Comparison of ENCODE assay signal across 8 cellular contexts in the genomic region with DNA sequence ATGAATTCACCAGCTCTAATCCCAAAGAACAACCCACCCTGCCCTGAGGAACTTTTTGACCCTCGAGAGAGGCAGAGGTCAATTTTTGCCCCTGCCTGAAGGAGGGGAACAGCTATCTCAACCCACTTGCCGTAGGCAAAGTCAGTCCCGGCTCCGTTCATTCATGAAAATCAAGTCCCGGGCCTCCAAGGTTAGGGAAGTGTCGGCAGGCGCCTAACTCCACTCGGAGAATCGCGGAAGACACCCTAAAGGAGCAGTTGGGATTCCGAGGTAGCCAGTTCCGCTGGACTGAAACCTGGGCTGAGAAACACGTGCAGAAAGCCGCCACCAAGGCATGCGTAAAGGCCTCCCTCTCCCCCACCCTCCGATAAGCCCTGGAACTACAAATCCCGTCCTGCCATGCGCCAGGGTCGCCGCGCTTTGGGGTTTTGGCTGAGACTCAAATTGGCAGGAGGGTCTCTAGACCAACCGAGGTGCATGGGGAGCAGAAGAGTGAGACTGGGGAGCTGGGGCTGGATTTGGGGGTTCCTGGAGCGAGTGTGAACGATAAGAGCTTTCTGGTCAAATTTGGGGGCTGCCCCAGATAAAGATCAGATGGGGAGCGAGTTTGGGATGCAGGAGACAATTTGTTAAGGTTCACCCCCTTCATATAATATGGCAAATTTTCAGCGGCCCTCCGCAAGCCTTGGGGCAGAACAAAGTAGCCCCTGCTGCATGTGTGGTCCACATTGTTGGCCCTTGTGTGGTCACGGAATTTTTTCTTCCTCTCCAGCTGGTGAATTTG. TPM values are rescaled to one million over a fixed set of nuclear protein-coding genes. Genes with fewer than 3 reads are reported as not detected.
DNase-seq lines count a peak whose midpoint lies in the region; ATAC-seq and TF ChIP-seq lines count a peak whose summit lies in the region.

A gene (minus strand): TSS at position 290 of the 784 bp plus-strand sequence. CDS start 2,955 bp downstream, outside the sequence.

- peak within 1 kb of the TSS; percentile 79 to 89 for H3K27ac ChIP-seq in left lung

- H3K27me3 Mint-ChIP-seq in activated CD4-positive, alpha-beta T cell treated with anti-CD3 and anti-CD28 coated beads for 36 hours: no peaks in the 10 kb centered on the region

- peak within 1 kb of the TSS; percentile 44 to 63 for H3K4me3 ChIP-seq in left lung

- peaks cover 11 to 40% of the 10 kb centered on the region in 2 donors for H3K4me1 ChIP-seq in left lung

- no peak for TF ChIP-seq CTCF in left lung (IDR thresholded peaks at IDR 0.05)

- CTCF ChIA-PET in activated CD4-positive, alpha-beta T cell treated with anti-CD3 and anti-CD28 coated beads for 36 hours (lab: Charles Lee): interaction anchor here (0.6 to 4.5 kb wide), 16 partner anchors 8 to 178 kb away, joined by 3 to 36 read pairs (median 5); a partner anchor contains a TSS

- peaks cover 51% of the 10 kb centered on the region for H3K36me3 Mint-ChIP-seq in activated CD4-positive, alpha-beta T cell treated with anti-CD3 and anti-CD28 coated beads for 36 hours (ENCODE audit: low read depth)

- ATAC-seq in GM21526 (IDR thresholded peaks at IDR 0.05; ENCODE audit: low FRiP score, unreplicated experiment) (peak; percentile 32), left lung (peak; percentile 74), GM19467 (IDR thresholded peaks at IDR 0.05; ENCODE audit: unreplicated experiment) (no peak)
- peak; percentile 63 for ATAC-seq in activated CD4-positive, alpha-beta T cell treated with anti-CD3 and anti-CD28 coated beads for 36 hours

- POLR2A ChIA-PET in activated CD4-positive, alpha-beta T cell treated with anti-CD3 and anti-CD28 coated beads for 36 hours (lab: Charles Lee): interaction anchor here (0.5 to 3.5 kb wide), 7 partner anchors 9 to 1224 kb away, joined by 3 to 48 read pairs (median 4); a partner anchor contains a TSS

- no peaks in the 10 kb centered on the region for H3K9me3 ChIP-seq in left lung

- DNase-seq in AG08395 (ENCODE audit: low spot score) (peak; percentile 58), NCI-H446 (lab: John Stamatoyannopoulos, UW) (peak; percentile 66 to 86), dermis blood vessel endothelial cell (peak; percentile 78), left lung (peak; percentile 65 to 84)
- peak; percentile 85 for DNase-seq in activated CD4-positive, alpha-beta T cell treated with anti-CD3 and anti-CD28 coated beads for 36 hours
- peak; percentile 62 to 65 for DNase-seq in stimulated activated CD4-positive, alpha-beta T cell treated with anti-CD3 and anti-CD28 coated beads, Interleukin-2, amount 100 ng/mL, for 48 hours

- H3K9me3 Mint-ChIP-seq in activated CD4-positive, alpha-beta T cell treated with anti-CD3 and anti-CD28 coated beads for 36 hours (ENCODE audit: low read depth): no peaks in the 10 kb centered on the region

- peak within 1 kb of the TSS; percentile 99 for H3K4me3 Mint-ChIP-seq in activated CD4-positive, alpha-beta T cell treated with anti-CD3 and anti-CD28 coated beads for 36 hours

- peaks cover 29% of the 10 kb centered on the region for H3K4me1 Mint-ChIP-seq in activated CD4-positive, alpha-beta T cell treated with anti-CD3 and anti-CD28 coated beads for 36 hours

- H3K36me3 ChIP-seq in left lung: peaks cover 0 to 17% of the 10 kb centered on the region in 2 donors

- no peaks in the 10 kb centered on the region for H3K27me3 ChIP-seq in left lung

- H3K27ac Mint-ChIP-seq in activated CD4-positive, alpha-beta T cell treated with anti-CD3 and anti-CD28 coated beads for 36 hours: peak within 1 kb of the TSS; percentile 90

- intact Hi-C loops in activated CD4-positive, alpha-beta T cell treated with anti-CD3 and anti-CD28 coated beads for 36 hours (cut with DNase I, micrococcal nuclease): loop anchor here (1.0 to 5.0 kb wide), 4 partner anchors 9 to 223 kb away; a partner anchor contains a TSS
- intact Hi-C loops in left lung (cut with DNase I): no loop called here

RNA-seq across cellular contexts. Expression of the gene that starts here (rescaled TPM):
- total RNA-seq in activated CD4-positive, alpha-beta T cell treated with anti-CD3 and anti-CD28 coated beads for 36 hours: 100 to 1,000 TPM in 1 of 2 experiments, 10 to 100 TPM in 1; 84.8 to 101 TPM
- total RNA-seq in dermis blood vessel endothelial cell (25.7 and 31.4 TPM in 2 replicates), left lung (10 to 100 TPM; 54.8 to 64.3 TPM)

Comparison
In these comparisons a context has a peak if more than half of its experiments do, and no peak if none do; other contexts are left out.
1. intact Hi-C loops: an anchor here in activated CD4-positive, alpha-beta T cell treated with anti-CD3 and anti-CD28 coated beads for 36 hours (1.0 to 5.0 kb wide); none called in left lung.